ENCODE assay signal across 12 cellular contexts in genomic region chr22:37148742-37149665, GRCh38. TPM values are rescaled to one million over a fixed set of nuclear protein-coding genes. Genes with fewer than 3 reads are reported as not detected.
A peak's percentile ranks its signal among the peaks of the same experiment; 100 is the strongest.
DNase-seq lines count a peak whose midpoint lies in the region; ATAC-seq and TF ChIP-seq lines count a peak whose summit lies in the region.
"Had no signal": no experiment of that assay in that cellular context is flagged by ENCODE, and none has a peak within 500 bp of the region (broad histone marks: within the 10 kb centered on the region; RNA-seq: fewer than 3 reads in every experiment).

No MANE protein-coding gene starts in this region.

- peaks cover 46% of the 10 kb centered on the region for H3K4me1 ChIP-seq in effector memory CD4-positive, alpha-beta T cell (ENCODE audit: control insufficient read depth, insufficient read depth, low read length, poor library complexity, severe bottlenecking)
- peaks cover 24% of the 10 kb centered on the region for H3K4me1 ChIP-seq in suprapubic skin

- H3K27ac ChIP-seq in effector memory CD4-positive, alpha-beta T cell (ENCODE audit: insufficient read depth, low read length, poor library complexity, severe bottlenecking), result peak overlapping the region; percentile 83
- H3K27ac ChIP-seq in suprapubic skin, result no peak overlapping the region

- H3K4me1 Mint-ChIP-seq in activated CD4-positive, alpha-beta T cell treated with anti-CD3 and anti-CD28 coated beads for 36 hours, result peaks cover 56% of the 10 kb centered on the region
- peaks cover 9% of the 10 kb centered on the region for H3K4me1 Mint-ChIP-seq in progenitor cell of endocrine pancreas (ENCODE audit: low read depth)

- H3K36me3 ChIP-seq in effector memory CD4-positive, alpha-beta T cell (ENCODE audit: control insufficient read depth, insufficient read depth, low read length), result peaks cover 4% of the 10 kb centered on the region
- H3K36me3 ChIP-seq in suprapubic skin, result no peaks in the 10 kb centered on the region

- no peak for TF ChIP-seq POLR2A in suprapubic skin (IDR thresholded peaks at IDR 0.05)

- TF ChIP-seq EP300 in suprapubic skin (IDR thresholded peaks at IDR 0.05), result no peak

- no peaks in the 10 kb centered on the region for H3K27me3 ChIP-seq in effector memory CD4-positive, alpha-beta T cell (replicated peaks; ENCODE audit: control insufficient read depth, insufficient read depth, low read length, poor library complexity, severe bottlenecking)
- peaks cover 2% of the 10 kb centered on the region for H3K27me3 ChIP-seq in suprapubic skin

- TF ChIP-seq CTCF in suprapubic skin (IDR thresholded peaks at IDR 0.05), result no peak
- no peak for TF ChIP-seq CTCF in progenitor cell of endocrine pancreas (IDR thresholded peaks at IDR 0.05; ENCODE audit: unreplicated experiment)

- H3K36me3 Mint-ChIP-seq in activated CD4-positive, alpha-beta T cell treated with anti-CD3 and anti-CD28 coated beads for 36 hours (ENCODE audit: low read depth), result peaks cover 51% of the 10 kb centered on the region
- H3K36me3 Mint-ChIP-seq in progenitor cell of endocrine pancreas (ENCODE audit: insufficient read depth), result peaks cover 3% of the 10 kb centered on the region

- H3K4me3 ChIP-seq in effector memory CD4-positive, alpha-beta T cell (ENCODE audit: insufficient read depth, low read depth, low read length, poor library complexity, severe bottlenecking), result peak overlapping the region; percentile 71
- peak overlapping the region; percentile 19 for H3K4me3 ChIP-seq in suprapubic skin

- DNase-seq in activated CD4-positive, alpha-beta T cell treated with anti-CD3 and anti-CD28 coated beads for 36 hours, result no peak
- DNase-seq in activated CD4-positive, alpha-beta T cell treated with anti-CD3 and anti-CD28 coated beads for 48 hours, result no peak
- DNase-seq in effector memory CD4-positive, alpha-beta T cell, result no peak
- DNase-seq in suprapubic skin (ENCODE audit: low spot score in 2 of 2) (no peak), progenitor cell of endocrine pancreas (ENCODE audit: low spot score, unreplicated experiment) (no peak), AML-193 (lab: John Stamatoyannopoulos, UW) (no peak)
- DNase-seq: NCI-H774 had no signal

- H3K9me3 ChIP-seq in effector memory CD4-positive, alpha-beta T cell (ENCODE audit: control insufficient read depth, low read length), result no peaks in the 10 kb centered on the region
- no peaks in the 10 kb centered on the region for H3K9me3 ChIP-seq in suprapubic skin

- intact Hi-C loops in activated CD4-positive, alpha-beta T cell treated with anti-CD3 and anti-CD28 coated beads for 36 hours (cut with DNase I, micrococcal nuclease), result loop anchor here (1.0 to 5.0 kb wide), 3 partner anchors 10 to 48 kb away; no protein-coding TSS in a partner anchor

- ATAC-seq in activated CD4-positive, alpha-beta T cell treated with anti-CD3 and anti-CD28 coated beads for 36 hours, result no peak
- ATAC-seq in HG03135 (IDR thresholded peaks at IDR 0.05; ENCODE audit: unreplicated experiment) (peak; percentile 6), GM19395 (IDR thresholded peaks at IDR 0.05; ENCODE audit: unreplicated experiment) (no peak)

- CTCF ChIA-PET in activated CD4-positive, alpha-beta T cell treated with anti-CD3 and anti-CD28 coated beads for 36 hours (lab: Charles Lee), result interaction anchor here (0.6 to 5.3 kb wide), 22 partner anchors 9 to 112 kb away, joined by 3 to 43 read pairs (median 4); no protein-coding TSS in a partner anchor

- peaks cover 7% of the 10 kb centered on the region for H3K9me3 Mint-ChIP-seq in activated CD4-positive, alpha-beta T cell treated with anti-CD3 and anti-CD28 coated beads for 36 hours (ENCODE audit: low read depth)
- peaks cover 11% of the 10 kb centered on the region for H3K9me3 Mint-ChIP-seq in progenitor cell of endocrine pancreas (ENCODE audit: low read depth)

- WGBS in suprapubic skin, result 83% methylated on average over 13 of the region's 17 CpGs

- peak overlapping the region; percentile 84 for H3K4me3 Mint-ChIP-seq in activated CD4-positive, alpha-beta T cell treated with anti-CD3 and anti-CD28 coated beads for 36 hours
- no peak overlapping the region for H3K4me3 Mint-ChIP-seq in progenitor cell of endocrine pancreas (ENCODE audit: low read depth)
- H3K4me3 Mint-ChIP-seq: nephron had no signal

- POLR2A ChIA-PET in activated CD4-positive, alpha-beta T cell treated with anti-CD3 and anti-CD28 coated beads for 36 hours (lab: Charles Lee), result interaction anchor here (0.6 to 4.2 kb wide), 15 partner anchors 11 to 245 kb away, joined by 3 to 49 read pairs (median 5); no protein-coding TSS in a partner anchor

- H3K27me3 Mint-ChIP-seq in activated CD4-positive, alpha-beta T cell treated with anti-CD3 and anti-CD28 coated beads for 36 hours, result no peaks in the 10 kb centered on the region
- H3K27me3 Mint-ChIP-seq in progenitor cell of endocrine pancreas, result peaks cover 14% of the 10 kb centered on the region

- H3K27ac Mint-ChIP-seq in activated CD4-positive, alpha-beta T cell treated with anti-CD3 and anti-CD28 coated beads for 36 hours, result peak overlapping the region; percentile 91
- no peak overlapping the region for H3K27ac Mint-ChIP-seq in progenitor cell of endocrine pancreas

RNA-seq across cellular contexts. Expression of gene IL2RB, which starts 0.7 kb away (rescaled TPM):
- total RNA-seq in activated CD4-positive, alpha-beta T cell treated with anti-CD3 and anti-CD28 coated beads for 36 hours, result 100 to 1,000 TPM; 204 to 231 TPM
- total RNA-seq in suprapubic skin (10 to 100 TPM in 3 of 4 donors, 1 to 10 TPM in 1; 8.9 to 29.7 (median 12.4) TPM), progenitor cell of endocrine pancreas (not detected in 2 replicates)
- total RNA-seq: bronchial epithelial cell had no signal

RNA-seq across cellular contexts. Expression of gene C1QTNF6, which starts 39.0 kb away (rescaled TPM):
- total RNA-seq in activated CD4-positive, alpha-beta T cell treated with anti-CD3 and anti-CD28 coated beads for 36 hours, result 1 to 10 TPM; 8.4 to 8.7 TPM
- total RNA-seq in suprapubic skin (1 to 10 TPM; 1.2 to 8.4 (median 2.7) TPM), progenitor cell of endocrine pancreas (13.8 and 14.5 TPM in 2 replicates)

RNA-seq across cellular contexts. Expression of gene TMPRSS6, which starts 39.5 kb away (rescaled TPM):
- 10 to 100 TPM; 17.6 to 20.2 TPM for total RNA-seq in activated CD4-positive, alpha-beta T cell treated with anti-CD3 and anti-CD28 coated beads for 36 hours
- 1 to 10 TPM in 2 of 4 donors, under 1 TPM in 2; 0.30 to 3.8 (median 1.0) TPM for total RNA-seq in suprapubic skin
- 12.6 and 16.4 TPM in 2 replicates for total RNA-seq in progenitor cell of endocrine pancreas
- total RNA-seq: bronchial epithelial cell, glomerular endothelial cell had no signal
